In the genomic region with DNA sequence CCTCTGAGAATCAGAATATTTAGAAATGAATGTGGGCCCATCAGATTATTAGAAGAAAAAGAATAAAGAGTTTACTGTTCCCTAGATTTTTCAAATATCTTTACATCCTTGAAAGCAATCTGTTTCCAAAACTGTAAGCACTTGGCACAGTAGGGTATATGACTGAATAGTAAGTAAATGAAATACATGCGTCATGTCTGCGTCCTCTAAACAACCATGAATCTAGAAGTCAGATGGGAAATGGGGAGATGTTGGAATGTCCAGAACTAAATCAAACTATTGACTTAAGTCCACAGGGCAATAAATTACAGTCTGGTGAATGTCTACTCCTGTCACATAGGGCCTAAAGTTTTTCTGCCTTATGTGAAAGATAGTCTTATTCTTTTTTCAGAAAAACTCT, we compare ENCODE assay signal across 27 cellular contexts. TPM values are rescaled to one million over a fixed set of nuclear protein-coding genes. Genes with fewer than 3 reads are reported as not detected.
"Had no signal": no experiment of that assay in that cellular context is flagged by ENCODE, and none has a peak within 500 bp of the region (broad histone marks: within the 10 kb centered on the region; RNA-seq: fewer than 3 reads in every experiment).

No MANE protein-coding gene starts in this region.

- H2AFZ ChIP-seq: neural progenitor cell, parathyroid adenoma had no signal

- FAIRE-seq: frontal cortex, kidney had no signal

- H3K4me1 ChIP-seq: neural progenitor cell, parathyroid adenoma had no signal

- H3K9ac ChIP-seq: neural progenitor cell, parathyroid adenoma had no signal

- H3K36me3 Mint-ChIP-seq: memory B cell; naive B cell; natural killer cell treated with Interleukin-12 subunit alpha and Interleukin-12 subunit beta and Interleukin-15 and Interleukin-18, amount 100 ng/mL, for 72 hours; type B pancreatic cell had no signal

- H3K79me2 ChIP-seq: parathyroid adenoma had no signal

- H3K27ac Mint-ChIP-seq: memory B cell; natural killer cell treated with Interleukin-12 subunit alpha and Interleukin-12 subunit beta and Interleukin-15 and Interleukin-18, amount 100 ng/mL, for 72 hours; neural progenitor cell; progenitor cell of endocrine pancreas; stimulated activated naive CD8-positive, alpha-beta T cell treated with anti-CD3 and anti-CD28 coated beads, Interleukin-15, amount 100 ng/mL, for 72 hours; type B pancreatic cell had no signal

- H3K9me3 Mint-ChIP-seq: memory B cell; naive B cell; natural killer cell treated with Interleukin-12 subunit alpha and Interleukin-12 subunit beta and Interleukin-15 and Interleukin-18, amount 100 ng/mL, for 72 hours; neural progenitor cell; stimulated activated naive CD8-positive, alpha-beta T cell treated with anti-CD3 and anti-CD28 coated beads, Interleukin-15, amount 100 ng/mL, for 72 hours; type B pancreatic cell had no signal

- H3K27me3 ChIP-seq: neural progenitor cell, right lobe of liver, tibial artery had no signal

- H3K4me2 ChIP-seq: neural progenitor cell, smooth muscle cell had no signal

- H3K4me3 ChIP-seq: lung, mucosa of descending colon, neural progenitor cell, right lobe of liver, smooth muscle cell, tibial artery had no signal

- H3K27ac ChIP-seq: epithelial cell of prostate, neural progenitor cell, parathyroid adenoma, right lobe of liver, tibial artery had no signal

- H3K36me3 ChIP-seq: neural progenitor cell, right lobe of liver, tibial artery had no signal

- ATAC-seq: esophagus mucosa; left lobe of liver; mucosa of descending colon; natural killer cell treated with Interleukin-12 subunit alpha and Interleukin-12 subunit beta and Interleukin-15 and Interleukin-18, amount 100 ng/mL, for 72 hours; right lobe of liver; stimulated activated naive CD8-positive, alpha-beta T cell treated with anti-CD3 and anti-CD28 coated beads, Interleukin-15, amount 100 ng/mL, for 72 hours had no signal

- H3K4me3 Mint-ChIP-seq: memory B cell; naive B cell; natural killer cell treated with Interleukin-12 subunit alpha and Interleukin-12 subunit beta and Interleukin-15 and Interleukin-18, amount 100 ng/mL, for 72 hours; neural progenitor cell; stimulated activated naive CD8-positive, alpha-beta T cell treated with anti-CD3 and anti-CD28 coated beads, Interleukin-15, amount 100 ng/mL, for 72 hours; type B pancreatic cell had no signal

- H3K4me1 Mint-ChIP-seq: memory B cell; naive B cell; stimulated activated naive CD8-positive, alpha-beta T cell treated with anti-CD3 and anti-CD28 coated beads, Interleukin-15, amount 100 ng/mL, for 72 hours had no signal

- DNase-seq: cerebellar nuclear complex; cortex of kidney; effector CD4-positive, alpha-beta T cell; kidney; mucosa of descending colon; naive B cell; right lobe of liver; stimulated activated CD4-positive, alpha-beta T cell treated with anti-CD3 and anti-CD28 coated beads, Interleukin-12 subunit alpha, Interleukin-12 subunit beta, amount 100 ng/mL, for 4 hours; stimulated activated CD4-positive, alpha-beta T cell treated with anti-CD3 and anti-CD28 coated beads, Interleukin-1b, Interleukin-23, amount 100 ng/mL, for 48 hours; stimulated activated CD4-positive, alpha-beta T cell treated with anti-CD3 and anti-CD28 coated beads, Interleukin-4, amount 100 ng/mL, for 1 hour; stimulated activated CD8-positive, alpha-beta memory T cell treated with anti-CD3 and anti-CD28 coated beads, Interleukin-4, amount 100 ng/mL, for 48 hours; stimulated activated naive CD4-positive, alpha-beta T cell; stimulated activated naive CD8-positive, alpha-beta T cell treated with anti-CD3 and anti-CD28 coated beads, Interleukin-15, amount 100 ng/mL, for 72 hours; tibial artery had no signal

- H3K9me3 ChIP-seq: mucosa of descending colon, right lobe of liver, tibial artery had no signal

- H3K27me3 Mint-ChIP-seq: memory B cell; naive B cell; progenitor cell of endocrine pancreas; stimulated activated naive CD8-positive, alpha-beta T cell treated with anti-CD3 and anti-CD28 coated beads, Interleukin-15, amount 100 ng/mL, for 72 hours; type B pancreatic cell had no signal

RNA-seq across cellular contexts. Expression of a gene that starts 26.2 kb away (rescaled TPM):
- total RNA-seq: esophagus mucosa; left lobe of liver; natural killer cell treated with Interleukin-12 subunit alpha and Interleukin-12 subunit beta and Interleukin-15 and Interleukin-18, amount 100 ng/mL, for 72 hours; osteoblast had no signal
